ENCODE assay signal across 33 cellular contexts in genomic region chr7:128957613-128958012, GRCh38. TPM values are rescaled to one million over a fixed set of nuclear protein-coding genes. Genes with fewer than 3 reads are reported as not detected.
DNase-seq lines count a peak whose midpoint lies in the region; ATAC-seq and TF ChIP-seq lines count a peak whose summit lies in the region.
"Had no signal": no experiment of that assay in that cellular context is flagged by ENCODE, and none has a peak within 500 bp of the region (broad histone marks: within the 10 kb centered on the region; RNA-seq: fewer than 3 reads in every experiment).

No MANE protein-coding gene starts in this region.

- H3K27ac ChIP-seq in urinary bladder (ENCODE audit: low read depth): peak overlapping the region; percentile 48
- H3K27ac ChIP-seq: cardiac muscle cell, colonic mucosa, neutrophil, Peyer's patch, SJCRH30, upper lobe of left lung had no signal

- H3K9me3 Mint-ChIP-seq in MCF 10A (ENCODE audit: unreplicated experiment) (no peaks in the 10 kb centered on the region), mesothelial cell of epicardium (no peaks in the 10 kb centered on the region)
- peaks cover 3% of the 10 kb centered on the region for H3K9me3 Mint-ChIP-seq in activated T-helper 17 cell treated with anti-CD3 and anti-CD28 coated beads, Interleukin-2, amount 50 U/mL, for 72 hours
- H3K9me3 Mint-ChIP-seq: activated CD4-positive, alpha-beta memory T cell treated with anti-CD3 and anti-CD28 coated beads, Interleukin-2, amount 10 ng/mL, durations not matched to agents 7 days and 5 days; activated naive CD4-positive, alpha-beta T cell treated with anti-CD3 and anti-CD28 coated beads, Interleukin-2, amount 50 U/mL, for 72 hours had no signal

- POLR2A ChIA-PET in MCF 10A (lab: Yijun Ruan, JAX): interaction anchor here (0.7 kb wide), 1 partner anchor 96 kb away, joined by 3 read pairs; no protein-coding TSS in a partner anchor

- in situ Hi-C loops in T47D (cut with HindIII; ENCODE audit: low pct_unique_long_range_greater_than_20kb, low sequenced_read_pairs) (no loop called here), ACHN (cut with HindIII; ENCODE audit: low pct_ligation_motif_present, low pct_unique_long_range_greater_than_20kb, low sequenced_read_pairs) (no loop called here)

- no peak for ATAC-seq in activated T-helper 17 cell treated with anti-CD3 and anti-CD28 coated beads, Interleukin-2, amount 50 U/mL, for 72 hours (replicated peaks)
- ATAC-seq: activated CD4-positive, CD25-positive, alpha-beta regulatory T cell treated with anti-CD3 and anti-CD28 coated beads, Interleukin-2, amount 50 U/mL, for 24 hours; activated naive CD4-positive, alpha-beta T cell treated with anti-CD3 and anti-CD28 coated beads, Interleukin-2, amount 50 U/mL, for 72 hours; left colon had no signal

- CTCF ChIA-PET in MCF 10A (lab: Yijun Ruan, JAX): interaction anchor here (0.5 to 1.0 kb wide), 5 partner anchors 8 to 222 kb away, joined by 3 to 4 read pairs (median 3); no protein-coding TSS in a partner anchor

- H3K36me3 Mint-ChIP-seq in MCF 10A (ENCODE audit: insufficient read depth, unreplicated experiment) (peaks cover 81% of the 10 kb centered on the region), mesothelial cell of epicardium (peaks cover 43% of the 10 kb centered on the region)
- peaks cover 93% of the 10 kb centered on the region for H3K36me3 Mint-ChIP-seq in activated T-helper 17 cell treated with anti-CD3 and anti-CD28 coated beads, Interleukin-2, amount 50 U/mL, for 72 hours (ENCODE audit: low read depth)

- peak; percentile 28 to 79 for DNase-seq in T47D (ENCODE audit: low read depth in 1 of 2, low spot score in 1 of 2)
- DNase-seq in MCF 10A (ENCODE audit: unreplicated experiment): no peak
- no peak for DNase-seq in mesothelial cell of epicardium (ENCODE audit: low spot score in 2 of 2, unreplicated experiment in 2 of 2)
- DNase-seq in stimulated activated CD4-positive, alpha-beta T cell treated with anti-CD3 and anti-CD28 coated beads, Interleukin-4, amount 100 ng/mL, for 4 hours: no peak
- DNase-seq in DMS 273 (lab: John Stamatoyannopoulos, UW; ENCODE audit: unreplicated experiment): no peak
- DNase-seq in ACHN: no peak
- DNase-seq: activated CD4-positive, alpha-beta memory T cell treated with anti-CD3 and anti-CD28 coated beads, Interleukin-2, amount 10 ng/mL, durations not matched to agents 7 days and 5 days; activated T-cell treated with anti-CD3 and anti-CD28 coated beads, Interleukin-2, amount 50 U/mL, for 48 hours; aorta; C1 segment of cervical spinal cord; Caco-2; colonic mucosa; DMS79 treated with DMSO at 0.1 percent for 48 hours; effector CD8-positive, alpha-beta T cell; GF-D8; hippocampal formation; left colon; mesenchymal stem cell; NCI-H1092 treated with DMSO at 0.1 percent for 48 hours; NCI-H187 treated with DMSO at 0.1 percent for 48 hours; NCI-H524 treated with DMSO at 0.1 percent for 48 hours; NK-92 treated with Interleukin-12 subunit alpha and Interleukin-12 subunit beta, amount 100 ng/mL, for 24 hours; Peyer's patch; SJCRH30; stimulated activated CD8-positive, alpha-beta memory T cell treated with anti-CD3 and anti-CD28 coated beads, Interleukin-4, amount 100 ng/mL, for 48 hours; upper lobe of left lung had no signal

- H3K27me3 Mint-ChIP-seq in MCF 10A (ENCODE audit: insufficient read depth, unreplicated experiment): no peaks in the 10 kb centered on the region
- H3K27me3 Mint-ChIP-seq in activated T-helper 17 cell treated with anti-CD3 and anti-CD28 coated beads, Interleukin-2, amount 50 U/mL, for 72 hours: no peaks in the 10 kb centered on the region
- H3K27me3 Mint-ChIP-seq in mesothelial cell of epicardium (ENCODE audit: low read depth): no peaks in the 10 kb centered on the region
- H3K27me3 Mint-ChIP-seq: activated CD4-positive, alpha-beta memory T cell treated with anti-CD3 and anti-CD28 coated beads, Interleukin-2, amount 10 ng/mL, durations not matched to agents 7 days and 5 days had no signal

- no peak overlapping the region for H3K4me3 ChIP-seq in urinary bladder (ENCODE audit: low read depth, low read length)
- H3K4me3 ChIP-seq: cardiac muscle cell, colonic mucosa, Peyer's patch, SJCRH30, upper lobe of left lung had no signal

- H3K27ac Mint-ChIP-seq in MCF 10A (ENCODE audit: low read depth, unreplicated experiment) (no peak overlapping the region), mesothelial cell of epicardium (peak overlapping the region; percentile 50)
- H3K27ac Mint-ChIP-seq in activated T-helper 17 cell treated with anti-CD3 and anti-CD28 coated beads, Interleukin-2, amount 50 U/mL, for 72 hours: peak overlapping the region; percentile 58
- H3K27ac Mint-ChIP-seq: activated CD4-positive, alpha-beta memory T cell treated with anti-CD3 and anti-CD28 coated beads, Interleukin-2, amount 10 ng/mL, durations not matched to agents 7 days and 5 days had no signal

- intact Hi-C loops in MCF 10A (cut with micrococcal nuclease): no loop called here

- WGBS in urinary bladder: 66% methylated on average over 4 of the region's 4 CpGs

- BruUV-seq in MCF 10A (replicated peaks; lab: Mats Ljungman, UMichigan): no TSS peak

- H3K36me3 ChIP-seq in urinary bladder (ENCODE audit: insufficient read depth): peaks cover 3% of the 10 kb centered on the region
- H3K36me3 ChIP-seq: colonic mucosa had no signal

- no peaks in the 10 kb centered on the region for H3K4me1 ChIP-seq in urinary bladder (ENCODE audit: insufficient read depth)
- H3K4me1 ChIP-seq: Caco-2, colonic mucosa, Peyer's patch, SJCRH30, upper lobe of left lung had no signal

- H3K4me1 Mint-ChIP-seq in MCF 10A (ENCODE audit: insufficient read depth, unreplicated experiment): peaks cover 13% of the 10 kb centered on the region
- H3K4me1 Mint-ChIP-seq in activated T-helper 17 cell treated with anti-CD3 and anti-CD28 coated beads, Interleukin-2, amount 50 U/mL, for 72 hours: peaks cover 19% of the 10 kb centered on the region
- H3K4me1 Mint-ChIP-seq in mesothelial cell of epicardium: peaks cover 8% of the 10 kb centered on the region

- TF ChIP-seq CTCF in MCF 10A (IDR thresholded peaks at IDR 0.05; ENCODE audit: unreplicated experiment): no peak
- TF ChIP-seq CTCF in mesothelial cell of epicardium (IDR thresholded peaks at IDR 0.05; ENCODE audit: unreplicated experiment): no peak

- no peak overlapping the region for H3K4me3 Mint-ChIP-seq in MCF 10A (ENCODE audit: unreplicated experiment)
- H3K4me3 Mint-ChIP-seq in activated T-helper 17 cell treated with anti-CD3 and anti-CD28 coated beads, Interleukin-2, amount 50 U/mL, for 72 hours: no peak overlapping the region
- H3K4me3 Mint-ChIP-seq in mesothelial cell of epicardium: no peak overlapping the region
- H3K4me3 Mint-ChIP-seq: activated CD4-positive, alpha-beta memory T cell treated with anti-CD3 and anti-CD28 coated beads, Interleukin-2, amount 10 ng/mL, durations not matched to agents 7 days and 5 days had no signal

RNA-seq across cellular contexts. Expression of gene IRF5, which starts 19.9 kb away (rescaled TPM):
- 7.5 and 10.1 TPM in 2 replicates for total RNA-seq in MCF 10A (2022)
- total RNA-seq in activated T-helper 17 cell treated with anti-CD3 and anti-CD28 coated beads, Interleukin-2, amount 50 U/mL, for 72 hours: 10 to 100 TPM; 22.5 to 25.4 TPM
- total RNA-seq in mesothelial cell of epicardium: 0.51 to 0.90 TPM (median 0.56 TPM) in 3 replicates
- total RNA-seq in urinary bladder: 5.3 TPM
- 5.0 TPM for polyA plus RNA-seq in urinary bladder
- total RNA-seq: cardiac muscle cell had no signal
- polyA plus RNA-seq: cardiac muscle cell had no signal

RNA-seq across cellular contexts. Expression of gene KCP, which starts 47.1 kb away (rescaled TPM):
- total RNA-seq in MCF 10A (2022) (0.42 and 0.68 TPM in 2 replicates), mesothelial cell of epicardium (19.8 to 23.7 TPM (median 22.5 TPM) in 3 replicates), urinary bladder (1.4 TPM)
- 1 to 10 TPM in 1 of 2 donors, under 1 TPM in 1; 0.09 to 1.0 TPM for total RNA-seq in activated T-helper 17 cell treated with anti-CD3 and anti-CD28 coated beads, Interleukin-2, amount 50 U/mL, for 72 hours
- 0.42 TPM for polyA plus RNA-seq in urinary bladder
- total RNA-seq: H4 had no signal

Comparison
In these comparisons a context has a peak if more than half of its experiments do, and no peak if none do; other contexts are left out.
1. DNase-seq: peak in T47D (2 of 2); none in MCF 10A (single experiment), mesothelial cell of epicardium (0 of 2), stimulated activated CD4-positive, alpha-beta T cell treated with anti-CD3 and anti-CD28 coated beads, Interleukin-4, amount 100 ng/mL, for 4 hours (0 of 2), DMS 273 (single experiment) and ACHN (single experiment).